ENCODE assay signal across 1 cellular context in genomic region chr2:23669413-23670244, GRCh38.
TF ChIP-seq lines count a peak whose summit lies in the region.

No MANE protein-coding gene starts in this region.

TF ChIP-seq in GM23338, 12 proteins besides CTCF, POLR2A, EP300 and RAD21 (continued from another document):
- TF ChIP-seq, protein P1, sequence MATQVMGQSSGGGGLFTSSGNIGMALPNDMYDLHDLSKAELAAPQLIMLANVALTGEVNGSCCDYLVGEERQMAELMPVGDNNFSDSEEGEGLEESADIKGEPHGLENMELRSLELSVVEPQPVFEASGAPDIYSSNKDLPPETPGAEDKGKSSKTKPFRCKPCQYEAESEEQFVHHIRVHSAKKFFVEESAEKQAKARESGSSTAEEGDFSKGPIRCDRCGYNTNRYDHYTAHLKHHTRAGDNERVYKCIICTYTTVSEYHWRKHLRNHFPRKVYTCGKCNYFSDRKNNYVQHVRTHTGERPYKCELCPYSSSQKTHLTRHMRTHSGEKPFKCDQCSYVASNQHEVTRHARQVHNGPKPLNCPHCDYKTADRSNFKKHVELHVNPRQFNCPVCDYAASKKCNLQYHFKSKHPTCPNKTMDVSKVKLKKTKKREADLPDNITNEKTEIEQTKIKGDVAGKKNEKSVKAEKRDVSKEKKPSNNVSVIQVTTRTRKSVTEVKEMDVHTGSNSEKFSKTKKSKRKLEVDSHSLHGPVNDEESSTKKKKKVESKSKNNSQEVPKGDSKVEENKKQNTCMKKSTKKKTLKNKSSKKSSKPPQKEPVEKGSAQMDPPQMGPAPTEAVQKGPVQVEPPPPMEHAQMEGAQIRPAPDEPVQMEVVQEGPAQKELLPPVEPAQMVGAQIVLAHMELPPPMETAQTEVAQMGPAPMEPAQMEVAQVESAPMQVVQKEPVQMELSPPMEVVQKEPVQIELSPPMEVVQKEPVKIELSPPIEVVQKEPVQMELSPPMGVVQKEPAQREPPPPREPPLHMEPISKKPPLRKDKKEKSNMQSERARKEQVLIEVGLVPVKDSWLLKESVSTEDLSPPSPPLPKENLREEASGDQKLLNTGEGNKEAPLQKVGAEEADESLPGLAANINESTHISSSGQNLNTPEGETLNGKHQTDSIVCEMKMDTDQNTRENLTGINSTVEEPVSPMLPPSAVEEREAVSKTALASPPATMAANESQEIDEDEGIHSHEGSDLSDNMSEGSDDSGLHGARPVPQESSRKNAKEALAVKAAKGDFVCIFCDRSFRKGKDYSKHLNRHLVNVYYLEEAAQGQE (IDR thresholded peaks at IDR 0.05; ENCODE audit: unreplicated experiment): no peak
- TF ChIP-seq JUNB (IDR thresholded peaks at IDR 0.05; ENCODE audit: unreplicated experiment) (no peak), POLR2AphosphoS5 (IDR thresholded peaks at IDR 0.05; ENCODE audit: low read depth) (no peak)
